8 cellular contexts compared by ENCODE assay signal in the genomic region with DNA sequence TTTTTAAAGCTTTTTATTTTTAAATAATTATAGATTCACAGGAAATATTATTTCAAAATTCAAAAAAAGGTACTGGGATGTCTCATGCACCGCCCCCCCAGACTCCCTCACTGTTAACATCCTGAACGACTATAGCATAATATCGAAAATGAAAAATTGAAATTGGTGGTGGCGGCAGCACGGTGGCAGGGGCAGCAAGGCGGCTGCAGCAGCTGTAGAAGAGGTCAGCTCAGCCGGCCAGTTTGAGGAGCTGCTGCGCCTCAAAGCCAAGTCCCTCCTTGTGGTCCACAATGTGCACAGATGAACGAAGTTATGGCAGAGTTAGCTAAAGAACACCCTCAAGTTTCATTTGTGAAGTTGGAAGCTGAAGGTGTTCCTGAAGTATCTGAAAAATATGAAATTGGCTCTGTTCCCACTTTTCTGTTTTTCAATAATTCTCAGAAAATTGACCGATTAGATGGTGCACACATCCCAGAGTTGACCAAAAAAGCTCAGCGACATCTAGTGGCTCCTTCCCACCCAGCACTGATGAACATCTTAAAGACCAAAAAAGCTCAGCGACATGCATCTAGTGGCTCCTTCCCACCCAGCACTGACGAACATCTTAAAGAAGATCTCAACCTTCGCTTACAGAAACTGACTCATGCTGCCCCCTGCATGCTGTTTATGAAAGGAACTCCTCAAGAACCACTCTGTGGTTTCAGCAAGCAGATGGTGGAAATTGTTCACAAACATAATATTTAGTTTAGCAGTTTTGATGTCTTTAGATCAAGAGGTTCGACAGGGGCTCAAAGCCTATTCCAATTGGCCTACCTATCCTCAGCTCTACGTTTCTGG.
A peak's percentile ranks its signal among the peaks of the same experiment; 100 is the strongest.
DNase-seq lines count a peak whose midpoint lies in the region; ATAC-seq and TF ChIP-seq lines count a peak whose summit lies in the region.

No MANE protein-coding gene starts in this region.

- ATAC-seq in GM18873 (IDR thresholded peaks at IDR 0.05; ENCODE audit: low FRiP score, unreplicated experiment) (peak; percentile 79), HG03103 (IDR thresholded peaks at IDR 0.05; ENCODE audit: low read depth, unreplicated experiment) (peak; percentile 67), aorta (ENCODE audit: low FRiP score) (peak; percentile 83)

- H3K9me2 ChIP-seq in OCI-LY7 (ENCODE audit: insufficient read depth, low read length) = no peaks in the 10 kb centered on the region

- H3K79me2 ChIP-seq in OCI-LY7 (ENCODE audit: insufficient read depth, low read depth, low read length) = no peaks in the 10 kb centered on the region

- no peaks in the 10 kb centered on the region for H3K4me1 ChIP-seq in OCI-LY7 (ENCODE audit: insufficient read depth, low read length, poor library complexity, severe bottlenecking)
- no peaks in the 10 kb centered on the region for H3K4me1 ChIP-seq in aorta (ENCODE audit: control insufficient read depth in 1 of 2, insufficient read depth in 2 of 2, low read length in 2 of 2)

- no peak overlapping the region for H3K4me3 ChIP-seq in OCI-LY7 (ENCODE audit: low read depth, low read length, poor library complexity, severe bottlenecking)
- no peak overlapping the region for H3K4me3 ChIP-seq in fibroblast of villous mesenchyme (ENCODE audit: low read depth, low read length)
- no peak overlapping the region for H3K4me3 ChIP-seq in aorta (ENCODE audit: low read length in 2 of 2)

- intact Hi-C loops in OCI-LY7 (cut with micrococcal nuclease; ENCODE audit: unreplicated experiment) = loop anchor here (5.0 kb wide), 1 partner anchor 236 kb away; no protein-coding TSS in a partner anchor
- intact Hi-C loops in aorta (cut with DNase I) = loop anchor here in 1 of 2 donors (5.0 kb wide), 1 partner anchor 46 kb away; no protein-coding TSS in a partner anchor

- TF ChIP-seq CTCF in OCI-LY7 (conservative IDR thresholded peaks at IDR 0.05; ENCODE audit: low read length) (peak; percentile 84), fibroblast of villous mesenchyme (IDR thresholded peaks at IDR 0.05; ENCODE audit: insufficient read depth, low read depth, low read length) (peak; percentile 72), osteocyte (IDR thresholded peaks at IDR 0.05) (peak; percentile 82)

- no peak overlapping the region for H3K4me2 ChIP-seq in OCI-LY7 (ENCODE audit: low read length)

- no peaks in the 10 kb centered on the region for H3K27me3 Mint-ChIP-seq in osteocyte (ENCODE audit: unreplicated experiment)

- H3K27ac ChIP-seq in OCI-LY7 (ENCODE audit: low read depth, low read length, poor library complexity, severe bottlenecking) = no peak overlapping the region
- H3K27ac ChIP-seq in aorta (ENCODE audit: low read depth in 1 of 2, low read length in 2 of 2) = no peak overlapping the region

- H3K36me3 Mint-ChIP-seq in osteocyte (ENCODE audit: unreplicated experiment) = no peaks in the 10 kb centered on the region

- H4K20me1 ChIP-seq in OCI-LY7 (ENCODE audit: insufficient read depth, low read length) = no peaks in the 10 kb centered on the region

- H2AFZ ChIP-seq in OCI-LY7 (ENCODE audit: low read length) = no peak overlapping the region

- peaks cover 24% of the 10 kb centered on the region for H3K4me1 Mint-ChIP-seq in osteocyte (ENCODE audit: unreplicated experiment)

- peaks cover 10% of the 10 kb centered on the region for H3K9me3 Mint-ChIP-seq in osteocyte (ENCODE audit: unreplicated experiment)

- DNase-seq in Ammon's horn (ENCODE audit: low spot score) = peak; percentile 61
- DNase-seq in OCI-LY7 (ENCODE audit: low spot score) = peak; percentile 54
- DNase-seq in activated T-cell treated with anti-CD3 and anti-CD28 coated beads, Interleukin-2, amount 50 U/mL, for 48 hours = peak; percentile 44 to 52
- peak; percentile 92 for DNase-seq in fibroblast of villous mesenchyme (ENCODE audit: low read depth)
- no peak for DNase-seq in osteocyte (ENCODE audit: extremely low spot score, unreplicated experiment)
- DNase-seq in aorta = no peak

- no peak overlapping the region for H3K4me3 Mint-ChIP-seq in osteocyte (ENCODE audit: unreplicated experiment)

- H3K9me3 ChIP-seq in OCI-LY7 (ENCODE audit: low read length) = no peaks in the 10 kb centered on the region
- H3K9me3 ChIP-seq in aorta (ENCODE audit: control insufficient read depth, low read length) = no peaks in the 10 kb centered on the region

- WGBS in aorta, 2 donors = 47 to 48% methylated on average over 16 of the region's 16 CpGs

- CTCF ChIA-PET in OCI-LY7 (lab: Charles Lee; ENCODE audit: unreplicated experiment) = interaction anchor here (1.0 kb wide), 1 partner anchor 24 kb away, joined by 3 read pairs; no protein-coding TSS in a partner anchor

- H3K36me3 ChIP-seq in OCI-LY7 (ENCODE audit: insufficient read depth, low read length) = no peaks in the 10 kb centered on the region
- H3K36me3 ChIP-seq in aorta (ENCODE audit: control insufficient read depth in 1 of 2, insufficient read depth in 2 of 2, low read length in 1 of 2) = no peaks in the 10 kb centered on the region

- peak overlapping the region; percentile 11 for H3K27ac Mint-ChIP-seq in osteocyte (ENCODE audit: unreplicated experiment)

- no peaks in the 10 kb centered on the region for H3K27me3 ChIP-seq in aorta (ENCODE audit: control insufficient read depth in 1 of 2, insufficient read depth in 2 of 2, low read length in 1 of 2)

- BruUV-seq in OCI-LY7 (replicated peaks; lab: Mats Ljungman, UMichigan) = no TSS peak

- POLR2A ChIA-PET in OCI-LY7 (lab: Charles Lee) = interaction anchor here (0.6 to 1.5 kb wide), 5 partner anchors 9 to 235 kb away, joined by 3 read pairs; no protein-coding TSS in a partner anchor

Comparison
In these comparisons a context has a peak if more than half of its experiments do, and no peak if none do; other contexts are left out.
1. DNase-seq: peak in Ammon's horn (single experiment), OCI-LY7 (single experiment), activated T-cell treated with anti-CD3 and anti-CD28 coated beads, Interleukin-2, amount 50 U/mL, for 48 hours (2 of 2) and fibroblast of villous mesenchyme (single experiment); none in osteocyte (single experiment) and aorta (0 of 2).
2. Peak in every context shown above with its lines, with median percentiles within 50 percentile points of each other: ATAC-seq and CTCF ChIP-seq.